Comparison of ENCODE assay signal across 8 cellular contexts in the genomic region with DNA sequence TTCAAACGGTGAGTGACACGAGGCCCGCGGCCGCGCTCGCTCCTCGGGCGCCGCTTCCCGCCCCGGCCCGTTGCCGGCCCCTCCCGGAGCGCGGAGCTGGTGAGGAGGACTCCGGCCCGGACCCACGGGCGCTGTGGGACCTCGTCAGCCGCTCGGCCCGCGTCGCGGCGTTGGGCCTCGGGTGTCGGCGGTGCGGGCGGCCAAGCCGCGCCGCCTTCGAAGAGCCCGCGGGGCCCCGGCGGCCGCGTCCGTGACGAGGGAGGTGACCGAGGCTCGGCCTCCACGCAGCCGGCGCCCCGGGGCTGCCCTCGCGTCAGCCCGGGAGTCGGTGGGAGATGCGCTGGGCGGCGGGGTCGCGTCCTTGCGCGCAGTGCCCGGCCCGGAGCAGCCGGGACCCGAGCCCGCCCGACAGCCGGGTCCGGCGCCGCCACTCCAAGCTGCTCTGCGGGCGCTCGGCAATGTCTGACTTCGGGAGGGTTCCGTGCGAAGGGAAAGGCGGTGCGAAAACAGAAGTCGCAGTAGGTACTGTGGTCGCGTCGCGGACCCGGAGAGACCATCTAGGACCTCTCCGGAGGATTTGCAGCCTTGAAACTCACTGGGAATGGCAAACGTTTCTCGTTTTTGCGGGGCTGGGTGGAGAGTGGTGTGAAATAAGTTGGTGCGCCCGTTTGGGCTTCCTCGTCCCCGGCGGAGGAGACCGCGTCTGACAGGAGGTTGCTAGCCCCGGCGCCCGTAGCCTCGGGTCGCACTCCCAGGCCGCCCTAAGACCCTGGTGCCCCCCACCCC. TPM values are rescaled to one million over a fixed set of nuclear protein-coding genes. Genes with fewer than 3 reads are reported as not detected.
DNase-seq lines count a peak whose midpoint lies in the region; ATAC-seq and TF ChIP-seq lines count a peak whose summit lies in the region.

No MANE protein-coding gene starts in this region.

- no peaks in the 10 kb centered on the region for H3K9me3 ChIP-seq in PC-3 (ENCODE audit: low read length)

- peaks cover 4% of the 10 kb centered on the region; the same call in 1 of the 2 replicates for H4K20me1 ChIP-seq in PC-3 (ENCODE audit: low read length)

- H3K27me3 ChIP-seq in PC-3 (ENCODE audit: low read length) = no peaks in the 10 kb centered on the region

- peak overlapping the region; percentile 89 for H3K9ac ChIP-seq in PC-3 (ENCODE audit: low read length)

- BruUV-seq in PC-3 (replicated peaks; lab: Mats Ljungman, UMichigan) = no TSS peak

- peak overlapping the region; percentile 97 for H3K4me3 Mint-ChIP-seq in activated naive CD4-positive, alpha-beta T cell treated with anti-CD3 and anti-CD28 coated beads for 36 hours

- H3K9me3 Mint-ChIP-seq in activated naive CD4-positive, alpha-beta T cell treated with anti-CD3 and anti-CD28 coated beads for 36 hours = no peaks in the 10 kb centered on the region

- peaks cover 48% of the 10 kb centered on the region for H3K4me1 Mint-ChIP-seq in activated naive CD4-positive, alpha-beta T cell treated with anti-CD3 and anti-CD28 coated beads for 36 hours (ENCODE audit: low read depth)

- H3K36me3 ChIP-seq in PC-3 (ENCODE audit: low read depth, low read length) = no peaks in the 10 kb centered on the region

- H3K4me1 ChIP-seq in PC-3 (ENCODE audit: insufficient read depth, low read length) = peaks cover 46% of the 10 kb centered on the region

- peak overlapping the region; percentile 49; the same call in 1 of the 2 replicates for H2AFZ ChIP-seq in PC-3 (ENCODE audit: low read length)

- DNase-seq in PC-3 = no peak
- peak; percentile 51 for DNase-seq in activated naive CD4-positive, alpha-beta T cell treated with anti-CD3 and anti-CD28 coated beads for 36 hours
- DNase-seq in Right ventricle myocardium inferior (ENCODE audit: missing footprints) = peak; percentile 83
- peak; percentile 85 for DNase-seq in posterior vena cava (ENCODE audit: low spot score)
- DNase-seq in GF-D8 (lab: John Stamatoyannopoulos, UW) = no peak
- no peak for DNase-seq in NCI-H1436 treated with DMSO at 0.1 percent for 48 hours (lab: John Stamatoyannopoulos, UW)

- peaks cover 1% of the 10 kb centered on the region for H3K36me3 Mint-ChIP-seq in activated naive CD4-positive, alpha-beta T cell treated with anti-CD3 and anti-CD28 coated beads for 36 hours (ENCODE audit: low read depth)

- TF ChIP-seq CTCF in PC-3 (conservative IDR thresholded peaks at IDR 0.05; ENCODE audit: low read depth, low read length) = no peak

- H3K4me2 ChIP-seq in PC-3 (ENCODE audit: low read length) = peak overlapping the region; percentile 100

- H3K79me2 ChIP-seq in PC-3 (ENCODE audit: low read length) = peaks cover 84% of the 10 kb centered on the region

- no peaks in the 10 kb centered on the region for H3K9me2 ChIP-seq in PC-3 (replicated peaks; ENCODE audit: low read length)

- H3K27ac ChIP-seq in PC-3 (ENCODE audit: low read length) = peak overlapping the region; percentile 95

- peak overlapping the region; percentile 90 for H3K4me3 ChIP-seq in PC-3 (ENCODE audit: low read length)

- intact Hi-C loops in PC-3 (cut with micrococcal nuclease) = loop anchor here (5.0 kb wide), 2 partner anchors 54 to 69 kb away; no protein-coding TSS in a partner anchor
- intact Hi-C loops in activated naive CD4-positive, alpha-beta T cell treated with anti-CD3 and anti-CD28 coated beads for 36 hours (cut with micrococcal nuclease) = no loop called here
- intact Hi-C loops in Right ventricle myocardium inferior (cut with DNase I) = loop anchor here (5.0 kb wide), 1 partner anchor 39 kb away; no protein-coding TSS in a partner anchor
- intact Hi-C loops in posterior vena cava (cut with DNase I) = loop anchor here in 1 of 2 donors (5.0 to 10.0 kb wide), 2 partner anchors 39 to 54 kb away; no protein-coding TSS in a partner anchor

- ATAC-seq in GM18502 (IDR thresholded peaks at IDR 0.05; ENCODE audit: poor library complexity, unreplicated experiment) (peak; percentile 8), HG02852 (IDR thresholded peaks at IDR 0.05; ENCODE audit: unreplicated experiment) (peak; percentile 14), PC-3 (peak; percentile 2; the same call in 1 of the 2 replicates), Right ventricle myocardium inferior (peak; percentile 8)

- H3K27me3 Mint-ChIP-seq in activated naive CD4-positive, alpha-beta T cell treated with anti-CD3 and anti-CD28 coated beads for 36 hours (ENCODE audit: low read depth) = no peaks in the 10 kb centered on the region

- H3F3A ChIP-seq in PC-3 (ENCODE audit: low read length, unreplicated experiment) = peaks cover 7% of the 10 kb centered on the region

- peak overlapping the region; percentile 83 for H3K27ac Mint-ChIP-seq in activated naive CD4-positive, alpha-beta T cell treated with anti-CD3 and anti-CD28 coated beads for 36 hours

- CTCF ChIA-PET in PC-3 (lab: Charles Lee) = interaction anchor here (0.5 to 0.7 kb wide), 2 partner anchors 32 to 56 kb away, joined by 5 to 11 read pairs; no protein-coding TSS in a partner anchor
- CTCF ChIA-PET in activated naive CD4-positive, alpha-beta T cell treated with anti-CD3 and anti-CD28 coated beads for 36 hours (lab: Charles Lee) = interaction anchor here (1.0 to 1.1 kb wide), 2 partner anchors 14 kb away, joined by 3 to 5 read pairs; no protein-coding TSS in a partner anchor

- POLR2A ChIA-PET in PC-3 (lab: Charles Lee; ENCODE audit: unreplicated experiment) = interaction anchor here (0.7 to 1.1 kb wide), 2 partner anchors 14 to 52 kb away, joined by 7 to 11 read pairs; no protein-coding TSS in a partner anchor

RNA-seq across cellular contexts. Expression of a gene that starts 0.8 kb away (rescaled TPM):
- total RNA-seq in PC-3 (2014; rRNA removed) = 26.7 and 35.7 TPM in 2 replicates
- 10 to 100 TPM; 30.7 to 33.7 TPM for total RNA-seq in activated naive CD4-positive, alpha-beta T cell treated with anti-CD3 and anti-CD28 coated beads for 36 hours
- 21.4 TPM for total RNA-seq in Right ventricle myocardium inferior
- 10 to 100 TPM; 59.9 to 68.5 TPM for total RNA-seq in posterior vena cava

RNA-seq across cellular contexts. Expression of a gene that starts 40.9 kb away (rescaled TPM):
- 8.7 and 11.2 TPM in 2 replicates for total RNA-seq in PC-3 (2014; rRNA removed)
- total RNA-seq in activated naive CD4-positive, alpha-beta T cell treated with anti-CD3 and anti-CD28 coated beads for 36 hours = 1 to 10 TPM; 1.7 to 1.9 TPM
- 6.2 TPM for total RNA-seq in Right ventricle myocardium inferior
- under 1 TPM; 0.71 to 0.88 TPM for total RNA-seq in posterior vena cava

Comparison
In these comparisons a context has a peak if more than half of its experiments do, and no peak if none do; other contexts are left out.
1. DNase-seq: peak in activated naive CD4-positive, alpha-beta T cell treated with anti-CD3 and anti-CD28 coated beads for 36 hours (single experiment), Right ventricle myocardium inferior (single experiment) and posterior vena cava (single experiment); none in PC-3 (single experiment), GF-D8 (single experiment) and NCI-H1436 treated with DMSO at 0.1 percent for 48 hours (single experiment).
2. Peak in every context shown above with its lines, with median percentiles within 50 percentile points of each other: ATAC-seq.